Comparison of ENCODE assay signal across 17 cellular contexts in the genomic region with DNA sequence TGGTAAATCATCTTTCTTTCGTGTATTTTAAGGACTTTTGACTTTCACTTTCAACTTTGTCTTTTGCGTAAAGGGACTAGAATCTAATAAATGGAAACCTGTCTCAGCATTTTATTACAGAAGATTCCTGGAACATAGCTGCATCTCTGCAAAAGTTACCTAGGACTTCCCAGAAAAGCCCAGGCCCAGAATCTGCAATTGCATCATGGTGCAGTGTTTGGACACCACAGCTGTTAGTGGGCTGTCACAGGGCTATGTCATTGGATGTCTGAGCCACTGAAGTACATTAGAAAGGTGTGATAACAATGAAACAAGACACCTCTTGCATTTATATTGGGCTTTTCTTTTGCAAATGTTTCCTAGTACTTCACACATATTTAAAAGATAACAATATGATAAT.
DNase-seq lines count a peak whose midpoint lies in the region; ATAC-seq, FAIRE-seq and TF ChIP-seq lines count a peak whose summit lies in the region.
"Had no signal": no experiment of that assay in that cellular context is flagged by ENCODE, and none has a peak within 500 bp of the region (broad histone marks: within the 10 kb centered on the region; RNA-seq: fewer than 3 reads in every experiment).

No MANE protein-coding gene starts in this region.

- H3K79me2 ChIP-seq in HepG2 (ENCODE audit: insufficient read depth, low read length), result no peaks in the 10 kb centered on the region
- H3K79me2 ChIP-seq in K562 (ENCODE audit: control insufficient read depth, insufficient read depth, low read length), result no peaks in the 10 kb centered on the region
- H3K79me2 ChIP-seq in mesendoderm (ENCODE audit: control insufficient read depth, insufficient read depth, low read length), result no peaks in the 10 kb centered on the region
- no peaks in the 10 kb centered on the region for H3K79me2 ChIP-seq in osteoblast (ENCODE audit: insufficient read depth, low read length)

- H2BK15ac ChIP-seq in mesendoderm (replicated peaks; ENCODE audit: low read depth), result no peak overlapping the region

- H2AK5ac ChIP-seq in mesendoderm (ENCODE audit: low read length), result no peak overlapping the region

- H3K18ac ChIP-seq in mesendoderm (ENCODE audit: low read length), result no peak overlapping the region

- POLR2A ChIA-PET in HepG2 (lab: Yijun Ruan, JAX), result no interaction called here
- POLR2A ChIA-PET in K562 (lab: Yijun Ruan, JAX), result interaction anchor here (0.8 kb wide), 1 partner anchor 9 kb away, joined by 3 read pairs; no protein-coding TSS in a partner anchor

- WGBS in liver, result 69% methylated on average over 2 of the region's 2 CpGs
- 48% methylated on average over 2 of the region's 2 CpGs for WGBS in HepG2 (ENCODE audit: low lambda C conversion rate)
- WGBS in K562 (ENCODE audit: insufficient coverage, low coverage, missing lambda C conversion rate), result 11% methylated on average over 2 of the region's 2 CpGs
- no CpG with 5 or more reads among the region's 2 CpGs for WGBS in mesendoderm (ENCODE audit: extremely low coverage, insufficient coverage, low lambda C conversion rate)

- no peak overlapping the region for H2BK120ac ChIP-seq in mesendoderm (ENCODE audit: low read depth, low read length)

- H3K4me1 Mint-ChIP-seq in natural killer cell treated with Interleukin-12 subunit alpha and Interleukin-12 subunit beta and Interleukin-15 and Interleukin-18, amount 100 ng/mL, for 72 hours (ENCODE audit: low read depth in 2 of 2), result no peaks in the 10 kb centered on the region

- TF ChIP-seq POLR2A in HepG2 (IDR thresholded peaks at IDR 0.05; ENCODE audit: insufficient read depth in 1 of 2, low read depth in 2 of 2, low read length in 2 of 2), result no peak
- no peak for TF ChIP-seq POLR2A in K562 (conservative IDR thresholded peaks at IDR 0.05)
- no peak for TF ChIP-seq POLR2A in Peyer's patch (IDR thresholded peaks at IDR 0.05)

- H4K20me1 ChIP-seq in HepG2 (ENCODE audit: insufficient read depth, low read length), result no peaks in the 10 kb centered on the region
- no peaks in the 10 kb centered on the region for H4K20me1 ChIP-seq in K562 (replicated peaks; ENCODE audit: control insufficient read depth, insufficient read depth, low read length)
- no peaks in the 10 kb centered on the region for H4K20me1 ChIP-seq in osteoblast (ENCODE audit: insufficient read depth, low read length)
- H4K20me1 ChIP-seq: BLaER1 had no signal

- no peak overlapping the region for H4K5ac ChIP-seq in mesendoderm (ENCODE audit: low read length)

- H3K9ac ChIP-seq in liver (ENCODE audit: low read depth in 1 of 2, low read length in 2 of 2), result no peak overlapping the region
- H3K9ac ChIP-seq in HepG2 (ENCODE audit: insufficient read depth, low read depth, low read length), result no peak overlapping the region
- no peak overlapping the region for H3K9ac ChIP-seq in K562 (ENCODE audit: insufficient read depth in 1 of 2, low read depth in 2 of 2, low read length in 2 of 2)
- H3K9ac ChIP-seq in mesendoderm (ENCODE audit: low read length), result no peak overlapping the region
- H3K9ac ChIP-seq: BLaER1, GM23248 had no signal

- TF ChIP-seq EP300 in HepG2 (IDR thresholded peaks at IDR 0.05; ENCODE audit: low read depth in 2 of 2, low read length in 2 of 2) (no peak), HepG2 (CRISPR knock-in tag; IDR thresholded peaks at IDR 0.05; ENCODE audit: borderline replicate concordance) (no peak), K562 (IDR thresholded peaks at IDR 0.05; ENCODE audit: low read length) (no peak)

- no peaks in the 10 kb centered on the region for H3K36me3 Mint-ChIP-seq in natural killer cell treated with Interleukin-12 subunit alpha and Interleukin-12 subunit beta and Interleukin-15 and Interleukin-18, amount 100 ng/mL, for 72 hours
- H3K36me3 Mint-ChIP-seq: CD8-positive, alpha-beta T cell had no signal

- H3K9me3 ChIP-seq in liver (ENCODE audit: control insufficient read depth in 4 of 4, low read length in 3 of 4) (peaks cover 0 to 4% (median 0%) of the 10 kb centered on the region in 4 donors), HepG2 (ENCODE audit: low read length) (no peaks in the 10 kb centered on the region), K562 (replicated peaks; ENCODE audit: control insufficient read depth, insufficient read depth, low read depth, low read length) (no peaks in the 10 kb centered on the region), osteoblast (ENCODE audit: low read depth, low read length) (no peaks in the 10 kb centered on the region), Peyer's patch (no peaks in the 10 kb centered on the region)
- H3K9me3 ChIP-seq: HAP-1 had no signal

- no peak for DNase-seq in HepG2 (ENCODE audit: low spot score)
- DNase-seq in K562 (ENCODE audit: extremely low read depth in 1 of 4, low spot score in 3 of 4), result no peak
- DNase-seq in mesendoderm, result peak; percentile 8
- no peak for DNase-seq in osteoblast (ENCODE audit: insufficient read length, low spot score, missing footprints)
- DNase-seq in Peyer's patch, result no peak
- DNase-seq in natural killer cell treated with Interleukin-12 subunit alpha and Interleukin-12 subunit beta and Interleukin-15 and Interleukin-18, amount 100 ng/mL, for 72 hours (ENCODE audit: low spot score), result no peak
- no peak for DNase-seq in C1 segment of cervical spinal cord (lab: John Stamatoyannopoulos, UW)
- DNase-seq: 8988T; CD8-positive, alpha-beta T cell; COR-L47; DMS 273 treated with DMSO at 0.1 percent for 48 hours; DMS53; GM23248 had no signal

- TF ChIP-seq CTCF in liver (IDR thresholded peaks at IDR 0.05; ENCODE audit: low read depth, low read length, missing input control) (no peak), HepG2 (CRISPR knock-in tag; IDR thresholded peaks at IDR 0.05) (no peak), K562 (IDR thresholded peaks at IDR 0.05 in 2 of 3, conservative IDR thresholded peaks at IDR 0.05 in 1 of 3; ENCODE audit: insufficient read depth in 2 of 3, low read depth in 1 of 3, low read length in 3 of 3) (no peak), osteoblast (IDR thresholded peaks at IDR 0.05; ENCODE audit: extremely low read depth, low read depth, low read length) (no peak), Peyer's patch (IDR thresholded peaks at IDR 0.05) (no peak)

- H2BK5ac ChIP-seq in mesendoderm (ENCODE audit: low read length), result no peak overlapping the region

- CTCF ChIA-PET in HepG2 (lab: Yijun Ruan, JAX; ENCODE audit: low intra/inter-chr PET ratio, low total read pairs) (no interaction called here), K562 (lab: Yijun Ruan, JAX; ENCODE audit: low intra/inter-chr PET ratio) (no interaction called here)

- no peak overlapping the region for H3K4ac ChIP-seq in mesendoderm (ENCODE audit: low read depth, low read length)

- TF ChIP-seq RAD21 in liver (IDR thresholded peaks at IDR 0.05) (no peak), HepG2 (CRISPR knock-in tag; IDR thresholded peaks at IDR 0.05) (no peak), K562 (CRISPR knock-in tag; conservative IDR thresholded peaks at IDR 0.05 in 1 of 2, IDR thresholded peaks at IDR 0.05 in 1 of 2) (no peak)

- peaks cover 0 to 4% (median 0%) of the 10 kb centered on the region in 4 donors for H3K4me1 ChIP-seq in liver (ENCODE audit: control insufficient read depth in 4 of 4, insufficient read depth in 4 of 4, low read length in 3 of 4)
- no peaks in the 10 kb centered on the region for H3K4me1 ChIP-seq in HepG2 (ENCODE audit: insufficient read depth, low read length)
- no peaks in the 10 kb centered on the region for H3K4me1 ChIP-seq in K562 (replicated peaks in 1 of 2; ENCODE audit: control insufficient read depth in 2 of 2, insufficient read depth in 2 of 2, low read length in 2 of 2)
- H3K4me1 ChIP-seq in mesendoderm (ENCODE audit: control insufficient read depth, low read depth, low read length), result no peaks in the 10 kb centered on the region
- peaks cover 5% of the 10 kb centered on the region for H3K4me1 ChIP-seq in osteoblast (ENCODE audit: insufficient read depth, low read length)
- no peaks in the 10 kb centered on the region for H3K4me1 ChIP-seq in Peyer's patch
- H3K4me1 ChIP-seq: BLaER1, HAP-1 had no signal

- no peaks in the 10 kb centered on the region for H3K27me3 ChIP-seq in liver (ENCODE audit: control insufficient read depth in 4 of 4, insufficient read depth in 4 of 4, low read length in 3 of 4)
- no peaks in the 10 kb centered on the region for H3K27me3 ChIP-seq in HepG2 (ENCODE audit: control insufficient read depth in 1 of 2, insufficient read depth in 2 of 2, low read length in 2 of 2)
- no peaks in the 10 kb centered on the region for H3K27me3 ChIP-seq in K562 (ENCODE audit: control insufficient read depth in 2 of 2, insufficient read depth in 2 of 2, low read length in 2 of 2)
- peaks cover 2% of the 10 kb centered on the region for H3K27me3 ChIP-seq in mesendoderm (ENCODE audit: insufficient read depth, low read length, poor library complexity)
- H3K27me3 ChIP-seq in osteoblast (ENCODE audit: insufficient read depth, low read length), result no peaks in the 10 kb centered on the region
- H3K27me3 ChIP-seq in Peyer's patch, result no peaks in the 10 kb centered on the region
- H3K27me3 ChIP-seq: BLaER1 had no signal

- no peak overlapping the region for H3K23ac ChIP-seq in mesendoderm (ENCODE audit: low read length)

- H3K9me1 ChIP-seq in K562 (ENCODE audit: control insufficient read depth, insufficient read depth, low read length), result no peaks in the 10 kb centered on the region

- no peak overlapping the region for H3K4me2 ChIP-seq in HepG2 (ENCODE audit: low read depth, low read length)
- H3K4me2 ChIP-seq in K562 (ENCODE audit: insufficient read depth, low read length), result no peak overlapping the region
- H3K4me2 ChIP-seq in mesendoderm (ENCODE audit: low read length), result no peak overlapping the region
- no peak overlapping the region for H3K4me2 ChIP-seq in osteoblast (ENCODE audit: insufficient read depth, low read length)
- H3K4me2 ChIP-seq: BLaER1 had no signal

- H3K27me3 Mint-ChIP-seq in natural killer cell treated with Interleukin-12 subunit alpha and Interleukin-12 subunit beta and Interleukin-15 and Interleukin-18, amount 100 ng/mL, for 72 hours, result peaks cover 0 to 4% of the 10 kb centered on the region in 2 donors

- ATAC-seq in HepG2, result no peak
- ATAC-seq in K562, result no peak
- ATAC-seq in natural killer cell treated with Interleukin-12 subunit alpha and Interleukin-12 subunit beta and Interleukin-15 and Interleukin-18, amount 100 ng/mL, for 72 hours, result no peak
- ATAC-seq: CD8-positive, alpha-beta T cell had no signal

- H4K8ac ChIP-seq in mesendoderm (ENCODE audit: low read depth, low read length), result no peak overlapping the region

- H3K36me3 ChIP-seq in liver (ENCODE audit: control insufficient read depth in 4 of 4, insufficient read depth in 3 of 4, low read depth in 1 of 4, low read length in 3 of 4) (no peaks in the 10 kb centered on the region), HepG2 (replicated peaks in 1 of 2; ENCODE audit: control insufficient read depth in 1 of 2, insufficient read depth in 2 of 2, low read length in 2 of 2) (no peaks in the 10 kb centered on the region), K562 (ENCODE audit: control insufficient read depth, insufficient read depth, low read length) (no peaks in the 10 kb centered on the region), mesendoderm (ENCODE audit: control insufficient read depth, insufficient read depth, low read length) (no peaks in the 10 kb centered on the region), osteoblast (ENCODE audit: insufficient read depth, low read length) (no peaks in the 10 kb centered on the region), Peyer's patch (no peaks in the 10 kb centered on the region)
- H3K36me3 ChIP-seq: BLaER1, HAP-1 had no signal

- intact Hi-C loops in HepG2 (cut with micrococcal nuclease; ENCODE audit: unreplicated experiment), result no loop called here
- intact Hi-C loops in K562 (cut with micrococcal nuclease), result no loop called here

- no TSS peak for BruUV-seq in HepG2 (replicated peaks; lab: Mats Ljungman, UMichigan)
- BruUV-seq in K562 (replicated peaks; lab: Mats Ljungman, UMichigan), result no TSS peak

- H3K56ac ChIP-seq in mesendoderm (ENCODE audit: low read length), result no peak overlapping the region

- in situ Hi-C loops in HepG2 (cut with HindIII; ENCODE audit: extremely low pct_ligation_motif_present, low pct_unique_long_range_greater_than_20kb) (no loop called here), K562 (cut with MboI) (no loop called here)

- H3K27ac ChIP-seq in liver (ENCODE audit: low read depth in 1 of 2, low read length in 2 of 2), result peak overlapping the region; percentile 8 to 10
- H3K27ac ChIP-seq in HepG2 (ENCODE audit: extremely low read length, insufficient read depth, low read length), result no peak overlapping the region
- no peak overlapping the region for H3K27ac ChIP-seq in K562 (ENCODE audit: extremely low read depth, low read depth, low read length)
- no peak overlapping the region for H3K27ac ChIP-seq in mesendoderm (ENCODE audit: low read depth, low read length)
- H3K27ac ChIP-seq in osteoblast (ENCODE audit: low read depth, low read length), result no peak overlapping the region
- H3K27ac ChIP-seq in Peyer's patch, result no peak overlapping the region
- H3K27ac ChIP-seq: BLaER1, GM23248 had no signal

- no peak overlapping the region for H3K27ac Mint-ChIP-seq in natural killer cell treated with Interleukin-12 subunit alpha and Interleukin-12 subunit beta and Interleukin-15 and Interleukin-18, amount 100 ng/mL, for 72 hours
- H3K27ac Mint-ChIP-seq: CD8-positive, alpha-beta T cell had no signal

- no peaks in the 10 kb centered on the region for H3K79me1 ChIP-seq in mesendoderm (ENCODE audit: low read length)

- no peak for FAIRE-seq in HepG2 (lab: Jason Lieb, UNC)
- no peak for FAIRE-seq in K562 (lab: Jason Lieb, UNC)
- FAIRE-seq: G401.6 had no signal

- H2AFZ ChIP-seq in HepG2 (ENCODE audit: low read length) (no peak overlapping the region), K562 (ENCODE audit: low read depth, low read length) (no peak overlapping the region), osteoblast (ENCODE audit: low read length) (no peak overlapping the region)
- H2AFZ ChIP-seq: GM23248 had no signal

- peaks cover 8% of the 10 kb centered on the region for H3K9me3 Mint-ChIP-seq in natural killer cell treated with Interleukin-12 subunit alpha and Interleukin-12 subunit beta and Interleukin-15 and Interleukin-18, amount 100 ng/mL, for 72 hours

- H3K4me3 ChIP-seq in liver (ENCODE audit: low read depth in 1 of 3, low read length in 3 of 3), result no peak overlapping the region
- H3K4me3 ChIP-seq in HepG2 (replicated peaks in 1 of 3; ENCODE audit: insufficient read depth in 1 of 3, low read depth in 2 of 3, low read length in 3 of 3), result no peak overlapping the region
- no peak overlapping the region for H3K4me3 ChIP-seq in K562
- H3K4me3 ChIP-seq in mesendoderm (ENCODE audit: low read length), result no peak overlapping the region
- H3K4me3 ChIP-seq in osteoblast (ENCODE audit: insufficient read depth, low read length), result no peak overlapping the region
- H3K4me3 ChIP-seq in Peyer's patch, result no peak overlapping the region
- H3K4me3 ChIP-seq: BLaER1, GM23248, HAP-1 had no signal

- no peak overlapping the region for H3K4me3 Mint-ChIP-seq in natural killer cell treated with Interleukin-12 subunit alpha and Interleukin-12 subunit beta and Interleukin-15 and Interleukin-18, amount 100 ng/mL, for 72 hours
- H3K4me3 Mint-ChIP-seq: CD8-positive, alpha-beta T cell had no signal

Comparison
In these comparisons a context has a peak if more than half of its experiments do, and no peak if none do; other contexts are left out.
1. H3K27ac ChIP-seq: peak in liver (2 of 2); none in HepG2 (single experiment), K562 (single experiment), mesendoderm (single experiment), osteoblast (single experiment) and Peyer's patch (0 of 4).